ENCODE assay signal across 8 cellular contexts in genomic region chr2:111884592-111884964, GRCh38. TPM values are rescaled to one million over a fixed set of nuclear protein-coding genes. Genes with fewer than 3 reads are reported as not detected.
DNase-seq lines count a peak whose midpoint lies in the region; ATAC-seq, FAIRE-seq and TF ChIP-seq lines count a peak whose summit lies in the region.

No MANE protein-coding gene starts in this region.

- no peak for DNase-seq in bronchial epithelial cell (ENCODE audit: low read depth)
- DNase-seq in mesothelial cell of epicardium (ENCODE audit: low spot score in 2 of 2, unreplicated experiment in 2 of 2), result no peak
- no peak for DNase-seq in stimulated activated CD4-positive, alpha-beta T cell treated with anti-CD3 and anti-CD28 coated beads, Interleukin-2, amount 100 ng/mL, for 48 hours
- no peak for DNase-seq in stimulated activated CD4-positive, alpha-beta T cell treated with anti-CD3 and anti-CD28 coated beads, Interleukin-2, amount 100 ng/mL, for 24 hours

- H3K36me3 Mint-ChIP-seq in mesothelial cell of epicardium, result peaks cover 2% of the 10 kb centered on the region

- ATAC-seq in GM18858 (IDR thresholded peaks at IDR 0.05; ENCODE audit: unreplicated experiment) (no peak), GM21619 (IDR thresholded peaks at IDR 0.05; ENCODE audit: unreplicated experiment) (no peak)

- peaks cover 4% of the 10 kb centered on the region for H3K4me1 Mint-ChIP-seq in mesothelial cell of epicardium

- H3K27me3 Mint-ChIP-seq in mesothelial cell of epicardium (ENCODE audit: low read depth), result no peaks in the 10 kb centered on the region

- H3K9ac ChIP-seq in HUES48 (ENCODE audit: low read depth, low read length), result peak overlapping the region; percentile 99

- TF ChIP-seq CTCF in GM12875 (IDR thresholded peaks at IDR 0.05; ENCODE audit: borderline replicate concordance, insufficient read depth, low read depth, low read length) (no peak), bronchial epithelial cell (IDR thresholded peaks at IDR 0.05; ENCODE audit: insufficient read depth, low read length, severe bottlenecking) (no peak), mesothelial cell of epicardium (IDR thresholded peaks at IDR 0.05; ENCODE audit: unreplicated experiment) (no peak)

- peak overlapping the region; percentile 98 for H3K27ac ChIP-seq in HUES48 (ENCODE audit: low read depth, low read length)

- no peaks in the 10 kb centered on the region for H3K9me3 Mint-ChIP-seq in mesothelial cell of epicardium

- no peaks in the 10 kb centered on the region for H3K9me3 ChIP-seq in HUES48 (ENCODE audit: control insufficient read depth, insufficient read depth, low read length)

- no peaks in the 10 kb centered on the region for H3K4me1 ChIP-seq in HUES48 (ENCODE audit: control insufficient read depth, insufficient read depth, low read length)

- H3K4me3 ChIP-seq in GM12875 (ENCODE audit: low read depth, low read length) (peak overlapping the region; percentile 87), HUES48 (ENCODE audit: low read depth, low read length) (peak overlapping the region; percentile 98), bronchial epithelial cell (ENCODE audit: low read depth, low read length) (peak overlapping the region; percentile 92)

- peaks cover 9% of the 10 kb centered on the region for H3K36me3 ChIP-seq in HUES48 (ENCODE audit: control insufficient read depth, insufficient read depth, low read length)
- no peaks in the 10 kb centered on the region for H3K36me3 ChIP-seq in bronchial epithelial cell (ENCODE audit: control insufficient read depth, insufficient read depth, low read length)

- H3K27me3 ChIP-seq in HUES48 (ENCODE audit: control insufficient read depth, insufficient read depth, low read length) (no peaks in the 10 kb centered on the region), bronchial epithelial cell (ENCODE audit: control insufficient read depth, insufficient read depth, low read length) (no peaks in the 10 kb centered on the region)

- FAIRE-seq in bronchial epithelial cell (lab: Jason Lieb, UNC), result no peak

- H3K4me3 Mint-ChIP-seq in mesothelial cell of epicardium, result peak overlapping the region; percentile 87

- peak overlapping the region; percentile 96 for H3K27ac Mint-ChIP-seq in mesothelial cell of epicardium

RNA-seq across cellular contexts. Expression of gene ANAPC1, which starts 0.6 kb away (rescaled TPM):
- total RNA-seq in bronchial epithelial cell (39.8 and 60.6 TPM in 2 replicates), mesothelial cell of epicardium (54.0 to 56.5 TPM (median 54.0 TPM) in 3 replicates)

RNA-seq across cellular contexts. Expression of gene MERTK, which starts 13.8 kb away (rescaled TPM):
- total RNA-seq in bronchial epithelial cell (3.9 and 5.8 TPM in 2 replicates), mesothelial cell of epicardium (25.1 to 27.3 TPM (median 27.1 TPM) in 3 replicates)
